Comparison of ENCODE assay signal across 10 cellular contexts in the genomic region with DNA sequence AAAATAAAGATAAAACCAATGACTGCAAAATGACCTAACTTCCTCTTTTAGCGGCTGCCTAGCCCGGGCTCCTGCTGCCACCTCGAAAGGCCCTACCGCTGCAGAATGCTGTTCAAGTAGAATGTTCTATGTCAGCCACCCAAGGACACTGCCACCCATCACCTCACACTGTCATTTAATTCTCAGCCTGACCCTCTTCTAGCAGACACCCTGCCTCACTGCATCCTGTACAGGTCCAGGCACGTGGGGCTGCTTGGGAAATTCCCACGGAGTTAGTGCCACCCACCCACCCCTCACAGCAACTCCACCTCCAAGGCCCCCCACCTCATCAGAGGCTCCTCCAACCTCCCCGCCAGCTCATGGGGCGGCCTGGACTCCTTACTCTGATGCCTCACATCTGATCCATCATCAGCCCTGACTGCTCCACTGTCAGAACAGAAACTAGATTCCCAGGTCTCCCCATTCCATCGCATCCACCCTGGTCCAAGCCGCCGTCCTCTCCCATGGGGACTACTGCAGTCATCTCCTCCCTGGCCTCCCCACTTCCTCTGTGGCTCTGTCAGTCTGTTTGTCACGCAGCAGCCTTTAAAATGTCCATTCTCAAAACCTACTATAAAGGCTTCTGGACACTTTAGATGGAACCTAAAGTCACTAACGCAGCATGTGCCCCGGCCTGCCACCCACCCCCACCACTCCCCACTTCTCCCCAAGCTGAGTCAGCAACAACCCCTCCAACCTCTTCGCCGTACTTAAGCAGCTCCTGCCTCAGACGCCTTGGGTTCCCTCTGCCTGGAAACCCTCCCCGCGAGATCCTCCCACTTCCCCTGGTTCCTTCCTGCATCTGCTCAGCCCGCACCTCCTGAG. TPM values are rescaled to one million over a fixed set of nuclear protein-coding genes. Genes with fewer than 3 reads are reported as not detected.
DNase-seq lines count a peak whose midpoint lies in the region; ATAC-seq and TF ChIP-seq lines count a peak whose summit lies in the region.
"Had no signal": no experiment of that assay in that cellular context is flagged by ENCODE, and none has a peak within 500 bp of the region (broad histone marks: within the 10 kb centered on the region; RNA-seq: fewer than 3 reads in every experiment).

No MANE protein-coding gene starts in this region.

- H3K27ac ChIP-seq in right atrium auricular region, result peak overlapping the region; percentile 65 to 68
- H3K27ac ChIP-seq: tibial artery had no signal

- TF ChIP-seq CTCF in right atrium auricular region (IDR thresholded peaks at IDR 0.05), result no peak

- peak; percentile 52 for ATAC-seq in Right ventricle myocardium inferior
- ATAC-seq in stimulated activated naive CD8-positive, alpha-beta T cell treated with anti-CD3 and anti-CD28 coated beads, Interleukin-15, Interleukin-2, amounts not matched to agents 100 U/mL and 50 U/mL, for 24 hours, result peak; percentile 38
- ATAC-seq in HG02970 (IDR thresholded peaks at IDR 0.05; ENCODE audit: low FRiP score, unreplicated experiment), result no peak

- peaks cover 2 to 46% of the 10 kb centered on the region in 2 donors for H3K4me1 ChIP-seq in right atrium auricular region

- H3K9me3 ChIP-seq in right atrium auricular region, result no peaks in the 10 kb centered on the region
- H3K9me3 ChIP-seq: tibial artery had no signal

- DNase-seq in Right ventricle myocardium inferior (ENCODE audit: missing footprints) (no peak), cardiac septum (ENCODE audit: low spot score) (no peak), right atrium auricular region (ENCODE audit: low spot score) (no peak), foreskin melanocyte (no peak), iPS-NIHi7 (ENCODE audit: extremely low spot score) (no peak)
- peak; percentile 80 for DNase-seq in activated CD8-positive, alpha-beta memory T cell treated with anti-CD3 and anti-CD28 coated beads for 24 hours
- DNase-seq in stimulated activated naive CD8-positive, alpha-beta T cell treated with anti-CD3 and anti-CD28 coated beads, Interleukin-15, Interleukin-2, amounts not matched to agents 100 U/mL and 50 U/mL, for 24 hours, result peak; percentile 66
- DNase-seq: DND-41 had no signal

- no peaks in the 10 kb centered on the region for H3K27me3 ChIP-seq in right atrium auricular region
- H3K27me3 ChIP-seq: tibial artery had no signal

- H3K4me3 ChIP-seq in right atrium auricular region, result no peak overlapping the region
- H3K4me3 ChIP-seq: tibial artery had no signal

- no peaks in the 10 kb centered on the region for H3K36me3 ChIP-seq in right atrium auricular region

- intact Hi-C loops in Right ventricle myocardium inferior (cut with DNase I) (no loop called here), cardiac septum (cut with DNase I) (no loop called here)

RNA-seq across cellular contexts. Expression of a gene that starts 17.0 kb away (rescaled TPM):
- total RNA-seq in Right ventricle myocardium inferior, result 2.1 TPM
- total RNA-seq in cardiac septum, result 4.3 TPM
- total RNA-seq in right atrium auricular region, result 10 to 100 TPM in 1 of 2 donors, 1 to 10 TPM in 1; 8.6 to 12.5 TPM

Comparison
In these comparisons a context has a peak if more than half of its experiments do, and no peak if none do; other contexts are left out.
1. DNase-seq: peak in activated CD8-positive, alpha-beta memory T cell treated with anti-CD3 and anti-CD28 coated beads for 24 hours (single experiment) and stimulated activated naive CD8-positive, alpha-beta T cell treated with anti-CD3 and anti-CD28 coated beads, Interleukin-15, Interleukin-2, amounts not matched to agents 100 U/mL and 50 U/mL, for 24 hours (single experiment); none in Right ventricle myocardium inferior (single experiment), cardiac septum (single experiment), right atrium auricular region (single experiment), foreskin melanocyte (single experiment) and iPS-NIHi7 (single experiment).